Comparison of ENCODE assay signal across 15 cellular contexts in genomic region chr15:73930371-73930770, GRCh38. TPM values are rescaled to one million over a fixed set of nuclear protein-coding genes. Genes with fewer than 3 reads are reported as not detected.
A peak's percentile ranks its signal among the peaks of the same experiment; 100 is the strongest.
DNase-seq lines count a peak whose midpoint lies in the region; ATAC-seq and TF ChIP-seq lines count a peak whose summit lies in the region.
"Had no signal": no experiment of that assay in that cellular context is flagged by ENCODE, and none has a peak within 500 bp of the region (broad histone marks: within the 10 kb centered on the region; RNA-seq: fewer than 3 reads in every experiment).

No MANE protein-coding gene starts in this region.

- peaks cover 0 to 10% of the 10 kb centered on the region in 2 donors for H3K27me3 Mint-ChIP-seq in natural killer cell treated with Interleukin-12 subunit alpha and Interleukin-12 subunit beta and Interleukin-15 and Interleukin-18, amount 100 ng/mL, for 72 hours
- H3K27me3 Mint-ChIP-seq in natural killer cell (ENCODE audit: low read depth in 2 of 2) (peaks cover 13 to 30% of the 10 kb centered on the region in 2 donors), endothelial cell (ENCODE audit: unreplicated experiment) (peaks cover 15% of the 10 kb centered on the region)

- H3K36me3 Mint-ChIP-seq in natural killer cell treated with Interleukin-12 subunit alpha and Interleukin-12 subunit beta and Interleukin-15 and Interleukin-18, amount 100 ng/mL, for 72 hours = no peaks in the 10 kb centered on the region
- H3K36me3 Mint-ChIP-seq in natural killer cell (no peaks in the 10 kb centered on the region), endothelial cell (ENCODE audit: low read depth, unreplicated experiment) (peaks cover 22% of the 10 kb centered on the region)

- no peak for ATAC-seq in natural killer cell treated with Interleukin-12 subunit alpha and Interleukin-12 subunit beta and Interleukin-15 and Interleukin-18, amount 100 ng/mL, for 72 hours
- no peak for ATAC-seq in natural killer cell
- peak; percentile 42 for ATAC-seq in aorta (ENCODE audit: low FRiP score)
- no peak for ATAC-seq in GM21447 (IDR thresholded peaks at IDR 0.05; ENCODE audit: unreplicated experiment)
- ATAC-seq in HG03342 (IDR thresholded peaks at IDR 0.05; ENCODE audit: unreplicated experiment) = no peak
- ATAC-seq: right lobe of liver had no signal

- peaks cover 5 to 11% of the 10 kb centered on the region in 2 donors for H3K4me1 Mint-ChIP-seq in natural killer cell treated with Interleukin-12 subunit alpha and Interleukin-12 subunit beta and Interleukin-15 and Interleukin-18, amount 100 ng/mL, for 72 hours (ENCODE audit: low read depth in 2 of 2)
- H3K4me1 Mint-ChIP-seq in natural killer cell (peaks cover 5 to 10% of the 10 kb centered on the region in 2 donors), endothelial cell (ENCODE audit: unreplicated experiment) (peaks cover 70% of the 10 kb centered on the region)

- H3K27ac Mint-ChIP-seq in natural killer cell treated with Interleukin-12 subunit alpha and Interleukin-12 subunit beta and Interleukin-15 and Interleukin-18, amount 100 ng/mL, for 72 hours = no peak overlapping the region
- H3K27ac Mint-ChIP-seq in natural killer cell (no peak overlapping the region), endothelial cell (ENCODE audit: unreplicated experiment) (no peak overlapping the region)
- H3K27ac Mint-ChIP-seq: CD14-positive monocyte had no signal

- H3K36me3 ChIP-seq in mesodermal cell (ENCODE audit: control insufficient read depth, insufficient read depth, low read length) (peaks cover 5% of the 10 kb centered on the region), aorta (ENCODE audit: control insufficient read depth in 1 of 2, insufficient read depth in 2 of 2, low read length in 1 of 2) (no peaks in the 10 kb centered on the region)
- H3K36me3 ChIP-seq: right lobe of liver had no signal

- POLR2A ChIA-PET in GM10248 (lab: Yijun Ruan, JAX) = no interaction called here

- H3K4me1 ChIP-seq in mesodermal cell (ENCODE audit: control insufficient read depth, insufficient read depth, low read length, poor library complexity, severe bottlenecking) = peaks cover 74% of the 10 kb centered on the region
- H3K4me1 ChIP-seq in aorta (ENCODE audit: control insufficient read depth in 1 of 2, insufficient read depth in 2 of 2, low read length in 2 of 2) = no peaks in the 10 kb centered on the region
- H3K4me1 ChIP-seq: right lobe of liver had no signal

- no peak for TF ChIP-seq CTCF in natural killer cell (IDR thresholded peaks at IDR 0.05)
- TF ChIP-seq CTCF in endothelial cell (IDR thresholded peaks at IDR 0.05; ENCODE audit: unreplicated experiment) = no peak
- no peak for TF ChIP-seq CTCF in GM10248 (IDR thresholded peaks at IDR 0.05; ENCODE audit: control extremely low read depth, extremely low read depth, low read depth, missing control alignments)

- H3K9me3 Mint-ChIP-seq in natural killer cell treated with Interleukin-12 subunit alpha and Interleukin-12 subunit beta and Interleukin-15 and Interleukin-18, amount 100 ng/mL, for 72 hours = no peaks in the 10 kb centered on the region
- H3K9me3 Mint-ChIP-seq in natural killer cell = no peaks in the 10 kb centered on the region
- H3K9me3 Mint-ChIP-seq in endothelial cell (ENCODE audit: unreplicated experiment) = no peaks in the 10 kb centered on the region

- intact Hi-C loops in natural killer cell (cut with micrococcal nuclease) (no loop called here), aorta (cut with DNase I) (no loop called here)

- H3K27ac ChIP-seq in mesodermal cell (ENCODE audit: low read depth, low read length, severe bottlenecking) (peak overlapping the region; percentile 29), aorta (ENCODE audit: low read depth in 1 of 2, low read length in 2 of 2) (peak overlapping the region in 1 of 2 donors; percentile 93)
- H3K27ac ChIP-seq: right lobe of liver, WERI-Rb-1 had no signal

- DNase-seq in natural killer cell treated with Interleukin-12 subunit alpha and Interleukin-12 subunit beta and Interleukin-15 and Interleukin-18, amount 100 ng/mL, for 72 hours (ENCODE audit: low spot score) = peak; percentile 16
- no peak for DNase-seq in natural killer cell
- DNase-seq in endothelial cell (ENCODE audit: low spot score) = no peak
- peak; percentile 91 to 94 for DNase-seq in aorta
- DNase-seq in GM10248 (ENCODE audit: extremely low spot score) = no peak
- DNase-seq: erythroblast, NCI-H2081 treated with DMSO at 0.1 percent for 48 hours, RPMI8226, WERI-Rb-1 had no signal

- H3K4me3 ChIP-seq in mesodermal cell (ENCODE audit: extremely low read depth, insufficient read depth, low read length, poor library complexity, severe bottlenecking) = peak overlapping the region; percentile 8
- H3K4me3 ChIP-seq in aorta (ENCODE audit: low read length in 2 of 2) = no peak overlapping the region
- H3K4me3 ChIP-seq: right lobe of liver had no signal

- WGBS in mesodermal cell (ENCODE audit: insufficient coverage in 2 of 2), 2 experiments = 93 to 100% methylated on average over 2 to 6 of the region's 8 CpGs
- 4 to 5% methylated on average over 8 of the region's 8 CpGs for WGBS in aorta, 2 donors

- H3K9me3 ChIP-seq in mesodermal cell (ENCODE audit: control insufficient read depth, low read length) = no peaks in the 10 kb centered on the region
- no peaks in the 10 kb centered on the region for H3K9me3 ChIP-seq in aorta (ENCODE audit: control insufficient read depth, low read length)
- H3K9me3 ChIP-seq: right lobe of liver had no signal

- H3K27me3 ChIP-seq in aorta (ENCODE audit: control insufficient read depth in 1 of 2, insufficient read depth in 2 of 2, low read length in 1 of 2) = no peaks in the 10 kb centered on the region

- CTCF ChIA-PET in GM10248 (lab: Yijun Ruan, JAX) = no interaction called here

- H3K4me3 Mint-ChIP-seq in natural killer cell treated with Interleukin-12 subunit alpha and Interleukin-12 subunit beta and Interleukin-15 and Interleukin-18, amount 100 ng/mL, for 72 hours = no peak overlapping the region
- H3K4me3 Mint-ChIP-seq in natural killer cell (no peak overlapping the region), endothelial cell (ENCODE audit: unreplicated experiment) (peak overlapping the region; percentile 15)
- H3K4me3 Mint-ChIP-seq: CD14-positive monocyte had no signal

RNA-seq across cellular contexts. Expression of gene LOXL1, which starts 4.1 kb away (rescaled TPM):
- total RNA-seq in natural killer cell treated with Interleukin-12 subunit alpha and Interleukin-12 subunit beta and Interleukin-15 and Interleukin-18, amount 100 ng/mL, for 72 hours = 1 to 10 TPM in 1 of 2 donors, under 1 TPM in 1; 0.36 to 4.3 TPM
- total RNA-seq in natural killer cell (1 to 10 TPM; 1.1 to 1.4 (median 1.3) TPM), endothelial cell (ENCODE audit: unreplicated experiment) (156 TPM), aorta (100 to 1,000 TPM; 108 to 115 TPM)
- polyA plus RNA-seq in mesodermal cell (2013, experiment 1 of 2) = 126 TPM
- 114 TPM for polyA plus RNA-seq in mesodermal cell (2013, experiment 2 of 2)
- 100 to 1,000 TPM in 1 of 2 donors, 10 to 100 TPM in 1; 49.0 to 138 TPM for polyA plus RNA-seq in aorta

RNA-seq across cellular contexts. Expression of gene TBC1D21, which starts 57.0 kb away (rescaled TPM):
- total RNA-seq in natural killer cell treated with Interleukin-12 subunit alpha and Interleukin-12 subunit beta and Interleukin-15 and Interleukin-18, amount 100 ng/mL, for 72 hours = not detected
- total RNA-seq in natural killer cell (not detected), endothelial cell (ENCODE audit: unreplicated experiment) (not detected), aorta (not detected)
- not detected for polyA plus RNA-seq in mesodermal cell (2013, experiment 1 of 2)
- polyA plus RNA-seq in mesodermal cell (2013, experiment 2 of 2) = not detected
- not detected for polyA plus RNA-seq in aorta
- total RNA-seq: lower leg skin, right lobe of liver had no signal
- polyA plus RNA-seq: CD14-positive monocyte had no signal

Comparison
In these comparisons a context has a peak if more than half of its experiments do, and no peak if none do; other contexts are left out.
1. DNase-seq: peak in natural killer cell treated with Interleukin-12 subunit alpha and Interleukin-12 subunit beta and Interleukin-15 and Interleukin-18, amount 100 ng/mL, for 72 hours (single experiment) and aorta (2 of 2); none in natural killer cell (single experiment), endothelial cell (single experiment) and GM10248 (single experiment).
2. RNA of gene LOXL1, which starts 4.1 kb away (total RNA-seq): 156 TPM in endothelial cell (single experiment) and 108 to 115 TPM in aorta; 0.36 to 4.3 TPM in natural killer cell treated with Interleukin-12 subunit alpha and Interleukin-12 subunit beta and Interleukin-15 and Interleukin-18, amount 100 ng/mL, for 72 hours and 1.1 to 1.4 TPM in natural killer cell; every median in the first group is over 10 times any median in the second.